In the genomic region with DNA sequence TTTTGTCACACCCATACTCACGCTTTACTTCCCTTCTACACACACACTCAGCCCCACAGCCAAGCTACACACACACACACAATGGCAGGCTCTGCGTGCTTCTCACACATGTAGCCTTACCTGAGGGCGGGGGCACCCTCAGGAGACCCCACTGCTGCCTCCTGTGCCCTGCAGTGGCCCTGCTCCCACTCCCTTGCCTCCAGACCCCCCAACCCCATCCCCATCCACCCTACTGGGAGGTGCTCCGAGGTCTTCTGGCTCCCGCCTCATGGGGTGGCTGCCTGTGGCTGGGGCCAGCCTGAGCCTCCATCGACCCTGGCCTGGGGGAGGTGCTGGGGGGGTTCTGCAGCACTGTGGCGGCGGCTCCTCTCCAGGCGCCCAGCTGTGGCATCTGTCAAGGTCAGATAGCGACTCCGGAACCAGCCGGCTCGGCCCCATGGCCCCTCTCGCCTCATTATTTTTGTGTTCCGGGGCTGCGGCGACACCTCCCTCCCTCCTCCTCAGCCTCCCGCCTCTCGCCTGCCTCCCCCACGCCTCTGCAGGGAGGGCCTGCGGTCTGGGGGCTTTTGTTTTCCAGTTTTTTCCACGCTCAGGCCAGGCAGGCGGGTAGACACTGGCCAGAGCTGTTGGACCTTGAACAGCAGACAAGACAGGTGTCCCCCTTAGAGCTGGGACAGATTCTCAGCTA, we compare ENCODE assay signal across 1 cellular context.
TF ChIP-seq lines count a peak whose summit lies in the region.

No MANE protein-coding gene starts in this region.

TF ChIP-seq in K562, 482 proteins besides CTCF, POLR2A, EP300 and RAD21 (continued from another document and continues in another):
- TF ChIP-seq, protein P1, sequence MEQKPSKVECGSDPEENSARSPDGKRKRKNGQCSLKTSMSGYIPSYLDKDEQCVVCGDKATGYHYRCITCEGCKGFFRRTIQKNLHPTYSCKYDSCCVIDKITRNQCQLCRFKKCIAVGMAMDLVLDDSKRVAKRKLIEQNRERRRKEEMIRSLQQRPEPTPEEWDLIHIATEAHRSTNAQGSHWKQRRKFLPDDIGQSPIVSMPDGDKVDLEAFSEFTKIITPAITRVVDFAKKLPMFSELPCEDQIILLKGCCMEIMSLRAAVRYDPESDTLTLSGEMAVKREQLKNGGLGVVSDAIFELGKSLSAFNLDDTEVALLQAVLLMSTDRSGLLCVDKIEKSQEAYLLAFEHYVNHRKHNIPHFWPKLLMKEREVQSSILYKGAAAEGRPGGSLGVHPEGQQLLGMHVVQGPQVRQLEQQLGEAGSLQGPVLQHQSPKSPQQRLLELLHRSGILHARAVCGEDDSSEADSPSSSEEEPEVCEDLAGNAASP (IDR thresholded peaks at IDR 0.05) = no peak
- TF ChIP-seq IRF9 (tag; IDR thresholded peaks at IDR 0.05) (no peak), DDX20 (tag; IDR thresholded peaks at IDR 0.05; ENCODE audit: low read depth) (no peak), ZSCAN29 (IDR thresholded peaks at IDR 0.05) (no peak), NR2C1 (IDR thresholded peaks at IDR 0.05) (peak; percentile 54; the same call in 1 of the 2 replicates), NR2C1 (tag; IDR thresholded peaks at IDR 0.05) (peak; percentile 76), ELF4 (CRISPR knock-in tag; IDR thresholded peaks at IDR 0.05) (no peak), TBL1XR1 (IDR thresholded peaks at IDR 0.05; ENCODE audit: low read length in 2 of 2) (peak; percentile 66 to 96; a peak in 2 of 4 replicates), CSDE1 (IDR thresholded peaks at IDR 0.05) (no peak; a peak in 1 of 4 replicates), TOE1 (IDR thresholded peaks at IDR 0.05; ENCODE audit: borderline replicate concordance) (peak; percentile 69), TOE1 (CRISPR knock-in tag; IDR thresholded peaks at IDR 0.05; ENCODE audit: borderline replicate concordance, low read depth) (no peak), GTF2E2 (tag; IDR thresholded peaks at IDR 0.05) (peak; percentile 80; the same call in 1 of the 2 replicates), ZNF24 (IDR thresholded peaks at IDR 0.05) (peak; percentile 59), EWSR1 (IDR thresholded peaks at IDR 0.05; ENCODE audit: borderline replicate concordance, low read depth, partially characterized antibody) (no peak), SRF (CRISPR knock-in tag; IDR thresholded peaks at IDR 0.05) (peak in 1 of 2 experiments; percentile 76; a peak in 1 of 4 replicates), RBM14 (IDR thresholded peaks at IDR 0.05; ENCODE audit: borderline replicate concordance, insufficient read depth, low read depth, low read length) (no peak), ZNF76 (CRISPR knock-in tag; IDR thresholded peaks at IDR 0.05; ENCODE audit: borderline replicate concordance) (no peak), ELF2 (CRISPR knock-in tag; IDR thresholded peaks at IDR 0.05) (no peak), HMGN3 (IDR thresholded peaks at IDR 0.05; ENCODE audit: borderline replicate concordance, extremely low read depth, insufficient read length, low read depth, low read length) (peak; percentile 100), ERF (CRISPR knock-in tag; IDR thresholded peaks at IDR 0.05) (no peak), PHB2 (IDR thresholded peaks at IDR 0.05; ENCODE audit: low read depth) (peak; percentile 77), ZNF263 (CRISPR knock-in tag; IDR thresholded peaks at IDR 0.05; ENCODE audit: borderline replicate concordance) (peak; percentile 62; the same call in 1 of the 2 replicates), NONO (IDR thresholded peaks at IDR 0.05; ENCODE audit: low read depth in 2 of 2, low read length in 1 of 2) (peak in 1 of 2 experiments; percentile 82; a peak in 2 of 4 replicates), YY1 (IDR thresholded peaks at IDR 0.05; ENCODE audit: borderline replicate concordance in 1 of 3, control insufficient read depth in 1 of 3, extremely low read depth in 1 of 3, insufficient read depth in 3 of 3, insufficient read length in 1 of 3, insufficient replicate concordance in 2 of 3, low read depth in 1 of 3, low read length in 2 of 3) (peak in 2 of 3 experiments; percentile 78 to 83), ZNF79 (CRISPR knock-in tag; IDR thresholded peaks at IDR 0.05; ENCODE audit: low read depth) (no peak), HDAC3 (IDR thresholded peaks at IDR 0.05; ENCODE audit: borderline replicate concordance, partially characterized antibody) (peak; percentile 95), E2F6 (IDR thresholded peaks at IDR 0.05; ENCODE audit: borderline replicate concordance in 1 of 2, extremely low read depth in 1 of 2, insufficient read depth in 1 of 2, insufficient read length in 1 of 2, low read depth in 1 of 2, low read length in 1 of 2, poor library complexity in 1 of 2, severe bottlenecking in 1 of 2) (peak; percentile 45 to 78), ZFP30 (CRISPR knock-in tag; IDR thresholded peaks at IDR 0.05; ENCODE audit: borderline replicate concordance) (no peak), FOXP1 (CRISPR knock-in tag; IDR thresholded peaks at IDR 0.05) (peak; percentile 91), ILK (tag; IDR thresholded peaks at IDR 0.05; ENCODE audit: borderline replicate concordance, low read depth) (no peak), ZNF778 (CRISPR knock-in tag; IDR thresholded peaks at IDR 0.05) (no peak), BRD4 (IDR thresholded peaks at IDR 0.05) (no peak), ZNF431 (CRISPR knock-in tag; IDR thresholded peaks at IDR 0.05) (no peak), ZNF436 (CRISPR knock-in tag; IDR thresholded peaks at IDR 0.05) (no peak), PRPF4 (IDR thresholded peaks at IDR 0.05; ENCODE audit: insufficient read depth, low read depth, low read length, poor library complexity, severe bottlenecking) (no peak), ZNF717 (CRISPR knock-in tag; IDR thresholded peaks at IDR 0.05) (no peak), PML (IDR thresholded peaks at IDR 0.05; ENCODE audit: low read length) (peak; percentile 88), BHLHE40 (IDR thresholded peaks at IDR 0.05; ENCODE audit: low read length) (peak; percentile 45; the same call in 1 of the 2 replicates), SIN3A (IDR thresholded peaks at IDR 0.05; ENCODE audit: borderline replicate concordance in 2 of 2, control insufficient read depth in 1 of 2, low read depth in 2 of 2, low read length in 2 of 2) (peak; percentile 58 to 68; a peak in 2 of 4 replicates), ZHX1 (conservative IDR thresholded peaks at IDR 0.05; ENCODE audit: low read length) (no peak), BCOR (IDR thresholded peaks at IDR 0.05) (peak; percentile 79), CBX2 (IDR thresholded peaks at IDR 0.05; ENCODE audit: insufficient read depth, low read length, poor library complexity, severe bottlenecking) (no peak), TAL1 (IDR thresholded peaks at IDR 0.05) (peak; percentile 95), SREBF2 (CRISPR knock-in tag; IDR thresholded peaks at IDR 0.05) (no peak), CXXC5 (CRISPR knock-in tag; IDR thresholded peaks at IDR 0.05) (peak; percentile 94), TCF7 (IDR thresholded peaks at IDR 0.05; ENCODE audit: borderline replicate concordance) (peak; percentile 85; the same call in 1 of the 2 replicates), FUS (optimal IDR thresholded peaks at IDR 0.05; ENCODE audit: low read depth, low read length) (no peak), ZNF146 (CRISPR knock-in tag; IDR thresholded peaks at IDR 0.05; ENCODE audit: unreplicated experiment) (no peak), SLC30A9 (CRISPR knock-in tag; IDR thresholded peaks at IDR 0.05) (no peak), ZNF217 (CRISPR knock-in tag; IDR thresholded peaks at IDR 0.05) (no peak), LARP7 (IDR thresholded peaks at IDR 0.05) (no peak)
- TF ChIP-seq, protein P2, sequence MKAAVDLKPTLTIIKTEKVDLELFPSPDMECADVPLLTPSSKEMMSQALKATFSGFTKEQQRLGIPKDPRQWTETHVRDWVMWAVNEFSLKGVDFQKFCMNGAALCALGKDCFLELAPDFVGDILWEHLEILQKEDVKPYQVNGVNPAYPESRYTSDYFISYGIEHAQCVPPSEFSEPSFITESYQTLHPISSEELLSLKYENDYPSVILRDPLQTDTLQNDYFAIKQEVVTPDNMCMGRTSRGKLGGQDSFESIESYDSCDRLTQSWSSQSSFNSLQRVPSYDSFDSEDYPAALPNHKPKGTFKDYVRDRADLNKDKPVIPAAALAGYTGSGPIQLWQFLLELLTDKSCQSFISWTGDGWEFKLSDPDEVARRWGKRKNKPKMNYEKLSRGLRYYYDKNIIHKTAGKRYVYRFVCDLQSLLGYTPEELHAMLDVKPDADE (conservative IDR thresholded peaks at IDR 0.05; ENCODE audit: control insufficient read depth, low read depth, low read length) = peak; percentile 98
- TF ChIP-seq, protein P3, sequence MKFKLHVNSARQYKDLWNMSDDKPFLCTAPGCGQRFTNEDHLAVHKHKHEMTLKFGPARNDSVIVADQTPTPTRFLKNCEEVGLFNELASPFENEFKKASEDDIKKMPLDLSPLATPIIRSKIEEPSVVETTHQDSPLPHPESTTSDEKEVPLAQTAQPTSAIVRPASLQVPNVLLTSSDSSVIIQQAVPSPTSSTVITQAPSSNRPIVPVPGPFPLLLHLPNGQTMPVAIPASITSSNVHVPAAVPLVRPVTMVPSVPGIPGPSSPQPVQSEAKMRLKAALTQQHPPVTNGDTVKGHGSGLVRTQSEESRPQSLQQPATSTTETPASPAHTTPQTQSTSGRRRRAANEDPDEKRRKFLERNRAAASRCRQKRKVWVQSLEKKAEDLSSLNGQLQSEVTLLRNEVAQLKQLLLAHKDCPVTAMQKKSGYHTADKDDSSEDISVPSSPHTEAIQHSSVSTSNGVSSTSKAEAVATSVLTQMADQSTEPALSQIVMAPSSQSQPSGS (CRISPR knock-in tag; IDR thresholded peaks at IDR 0.05) = no peak
- TF ChIP-seq, protein P4, sequence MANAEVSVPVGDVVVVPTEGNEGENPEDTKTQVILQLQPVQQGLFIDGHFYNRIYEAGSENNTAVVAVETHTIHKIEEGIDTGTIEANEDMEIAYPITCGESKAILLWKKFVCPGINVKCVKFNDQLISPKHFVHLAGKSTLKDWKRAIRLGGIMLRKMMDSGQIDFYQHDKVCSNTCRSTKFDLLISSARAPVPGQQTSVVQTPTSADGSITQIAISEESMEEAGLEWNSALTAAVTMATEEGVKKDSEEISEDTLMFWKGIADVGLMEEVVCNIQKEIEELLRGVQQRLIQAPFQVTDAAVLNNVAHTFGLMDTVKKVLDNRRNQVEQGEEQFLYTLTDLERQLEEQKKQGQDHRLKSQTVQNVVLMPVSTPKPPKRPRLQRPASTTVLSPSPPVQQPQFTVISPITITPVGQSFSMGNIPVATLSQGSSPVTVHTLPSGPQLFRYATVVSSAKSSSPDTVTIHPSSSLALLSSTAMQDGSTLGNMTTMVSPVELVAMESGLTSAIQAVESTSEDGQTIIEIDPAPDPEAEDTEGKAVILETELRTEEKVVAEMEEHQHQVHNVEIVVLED (CRISPR knock-in tag; IDR thresholded peaks at IDR 0.05) = no peak
- TF ChIP-seq, protein P5, sequence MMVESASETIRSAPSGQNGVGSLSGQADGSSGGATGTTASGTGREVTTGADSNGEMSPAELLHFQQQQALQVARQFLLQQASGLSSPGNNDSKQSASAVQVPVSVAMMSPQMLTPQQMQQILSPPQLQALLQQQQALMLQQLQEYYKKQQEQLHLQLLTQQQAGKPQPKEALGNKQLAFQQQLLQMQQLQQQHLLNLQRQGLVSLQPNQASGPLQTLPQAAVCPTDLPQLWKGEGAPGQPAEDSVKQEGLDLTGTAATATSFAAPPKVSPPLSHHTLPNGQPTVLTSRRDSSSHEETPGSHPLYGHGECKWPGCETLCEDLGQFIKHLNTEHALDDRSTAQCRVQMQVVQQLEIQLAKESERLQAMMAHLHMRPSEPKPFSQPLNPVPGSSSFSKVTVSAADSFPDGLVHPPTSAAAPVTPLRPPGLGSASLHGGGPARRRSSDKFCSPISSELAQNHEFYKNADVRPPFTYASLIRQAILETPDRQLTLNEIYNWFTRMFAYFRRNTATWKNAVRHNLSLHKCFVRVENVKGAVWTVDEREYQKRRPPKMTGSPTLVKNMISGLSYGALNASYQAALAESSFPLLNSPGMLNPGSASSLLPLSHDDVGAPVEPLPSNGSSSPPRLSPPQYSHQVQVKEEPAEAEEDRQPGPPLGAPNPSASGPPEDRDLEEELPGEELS (CRISPR knock-in tag; IDR thresholded peaks at IDR 0.05; ENCODE audit: borderline replicate concordance) = no peak; the same call in 1 of the 2 replicates
- TF ChIP-seq, protein P6, sequence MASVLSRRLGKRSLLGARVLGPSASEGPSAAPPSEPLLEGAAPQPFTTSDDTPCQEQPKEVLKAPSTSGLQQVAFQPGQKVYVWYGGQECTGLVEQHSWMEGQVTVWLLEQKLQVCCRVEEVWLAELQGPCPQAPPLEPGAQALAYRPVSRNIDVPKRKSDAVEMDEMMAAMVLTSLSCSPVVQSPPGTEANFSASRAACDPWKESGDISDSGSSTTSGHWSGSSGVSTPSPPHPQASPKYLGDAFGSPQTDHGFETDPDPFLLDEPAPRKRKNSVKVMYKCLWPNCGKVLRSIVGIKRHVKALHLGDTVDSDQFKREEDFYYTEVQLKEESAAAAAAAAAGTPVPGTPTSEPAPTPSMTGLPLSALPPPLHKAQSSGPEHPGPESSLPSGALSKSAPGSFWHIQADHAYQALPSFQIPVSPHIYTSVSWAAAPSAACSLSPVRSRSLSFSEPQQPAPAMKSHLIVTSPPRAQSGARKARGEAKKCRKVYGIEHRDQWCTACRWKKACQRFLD (CRISPR knock-in tag; IDR thresholded peaks at IDR 0.05) = peak; percentile 97
